8 cellular contexts compared by ENCODE assay signal in genomic region chr17:81683584-81684441, GRCh38. TPM values are rescaled to one million over a fixed set of nuclear protein-coding genes. Genes with fewer than 3 reads are reported as not detected.
DNase-seq lines count a peak whose midpoint lies in the region; ATAC-seq, FAIRE-seq and TF ChIP-seq lines count a peak whose summit lies in the region.

TSS of gene ARL16 (minus strand) at chr17:81683797. CDS start at chr17:81683753, 44 bp downstream.
TSS of gene HGS (plus strand) at chr17:81684011. CDS start at chr17:81684067, 56 bp downstream.

- H3K4me3 ChIP-seq in Loucy (ENCODE audit: low read length, poor library complexity, severe bottlenecking) (peak within 1 kb of the TSS; percentile 91), fibroblast of mammary gland (ENCODE audit: control insufficient read depth, low read depth, low read length) (peak within 1 kb of the TSS; percentile 86)

- ATAC-seq in naive thymus-derived CD8-positive, alpha-beta T cell = peak; percentile 98 to 99

- H2AFZ ChIP-seq in Loucy (ENCODE audit: low read length) = peak within 1 kb of the TSS; percentile 77

- H3K36me3 ChIP-seq in Loucy (ENCODE audit: insufficient read depth, low read length) = peaks cover 20% of the 10 kb centered on the region; the same call in 1 of the 2 replicates

- peak within 1 kb of the TSS; percentile 91 for H3K9ac ChIP-seq in Loucy (ENCODE audit: low read depth, low read length, poor library complexity, severe bottlenecking)

- peaks cover 17 to 54% (median 31%) of the 10 kb centered on the region in 4 donors for H3K4me1 Mint-ChIP-seq in naive thymus-derived CD8-positive, alpha-beta T cell

- H3K27ac Mint-ChIP-seq in naive thymus-derived CD8-positive, alpha-beta T cell = peak within 1 kb of the TSS; percentile 84 to 98 (median 94)

- FAIRE-seq in H54 (lab: Jason Lieb, UNC) = no peak

- no peaks in the 10 kb centered on the region for H3K9me2 ChIP-seq in Loucy (replicated peaks; ENCODE audit: low read depth, low read length)

- peaks cover 0 to 2% (median 0%) of the 10 kb centered on the region in 9 donors for H3K9me3 Mint-ChIP-seq in naive thymus-derived CD8-positive, alpha-beta T cell

- H3F3A ChIP-seq in Loucy (ENCODE audit: low read depth) = no peaks in the 10 kb centered on the region

- POLR2A ChIA-PET in naive thymus-derived CD8-positive, alpha-beta T cell (lab: Charles Lee) = interaction anchor here (0.6 to 5.8 kb wide), 25 partner anchors 8 to 1229 kb away, joined by 3 to 80 read pairs (median 4); partner anchors contain the start of genes CCDC137, CEP131, FAAP100 and MCRIP1

- peaks cover 15% of the 10 kb centered on the region for H3K4me1 ChIP-seq in Loucy (ENCODE audit: insufficient read depth, low read length, poor library complexity, severe bottlenecking)

- H3K36me3 Mint-ChIP-seq in naive thymus-derived CD8-positive, alpha-beta T cell = peaks cover 0 to 22% (median 0%) of the 10 kb centered on the region in 3 donors

- H3K9me3 ChIP-seq in Loucy (ENCODE audit: insufficient read depth, low read depth, low read length) = no peaks in the 10 kb centered on the region

- TF ChIP-seq CTCF in Loucy (conservative IDR thresholded peaks at IDR 0.05; ENCODE audit: low read length) (no peak), fibroblast of mammary gland (conservative IDR thresholded peaks at IDR 0.05; ENCODE audit: control insufficient read depth, insufficient read depth, low read depth, low read length) (no peak)

- peak; percentile 99 for DNase-seq in EL
- DNase-seq in H54 (ENCODE audit: insufficient read length, low spot score) = peak; percentile 98
- DNase-seq in activated T-helper 9 cell treated with anti-CD3 and anti-CD28 coated beads, Interleukin-2, amount 50 U/mL, for 16 hours (ENCODE audit: low read depth) = peak; percentile 96
- DNase-seq in fibroblast of mammary gland (ENCODE audit: low read depth) = peak; percentile 99
- peak; percentile 96 to 99 (median 97) for DNase-seq in naive thymus-derived CD8-positive, alpha-beta T cell
- DNase-seq in stimulated activated naive CD4-positive, alpha-beta T cell (lab: John Stamatoyannopoulos, UW) = peak; percentile 95 to 98 (median 96)

- peaks cover 20% of the 10 kb centered on the region for H4K20me1 ChIP-seq in Loucy (ENCODE audit: insufficient read depth, low read length, poor library complexity, severe bottlenecking)

- H3K27me3 Mint-ChIP-seq in naive thymus-derived CD8-positive, alpha-beta T cell = no peaks in the 10 kb centered on the region

- H3K79me2 ChIP-seq in Loucy (ENCODE audit: insufficient read depth, low read length) = peaks cover 80% of the 10 kb centered on the region

- H3K27me3 ChIP-seq in Loucy (ENCODE audit: insufficient read depth, low read length, poor library complexity, severe bottlenecking) = no peaks in the 10 kb centered on the region

- H3K4me2 ChIP-seq in Loucy (ENCODE audit: low read depth, low read length, poor library complexity, severe bottlenecking) = peak within 1 kb of the TSS; percentile 100

- H3K4me3 Mint-ChIP-seq in naive thymus-derived CD8-positive, alpha-beta T cell = peak within 1 kb of the TSS; percentile 87 to 100 (median 98)

- peak; percentile 72 for TF ChIP-seq POLR2A in H54 (IDR thresholded peaks at IDR 0.05; ENCODE audit: low read depth, low read length)
- peak; percentile 59; the same call in 1 of the 2 replicates for TF ChIP-seq POLR2A in Raji (IDR thresholded peaks at IDR 0.05; ENCODE audit: insufficient read depth, low read depth, low read length)

RNA-seq across cellular contexts. Expression of gene ARL16, which starts in this region (rescaled TPM):
- 10 to 100 TPM; 23.4 to 26.8 TPM for total RNA-seq in naive thymus-derived CD8-positive, alpha-beta T cell
- 10 to 100 TPM; 26.0 to 39.3 (median 32.9) TPM for polyA plus RNA-seq in naive thymus-derived CD8-positive, alpha-beta T cell

RNA-seq across cellular contexts. Expression of gene HGS, which starts in this region (rescaled TPM):
- total RNA-seq in naive thymus-derived CD8-positive, alpha-beta T cell = 100 to 1,000 TPM; 151 to 154 TPM
- polyA plus RNA-seq in naive thymus-derived CD8-positive, alpha-beta T cell = 10 to 100 TPM; 15.4 to 31.1 (median 21.7) TPM

Comparison
In these comparisons a context has a peak if more than half of its experiments do, and no peak if none do; other contexts are left out.
1. Peak in every context shown above with its lines: DNase-seq, ATAC-seq and H3K4me3 ChIP-seq.